ENCODE assay signal across 8 cellular contexts in the genomic region with DNA sequence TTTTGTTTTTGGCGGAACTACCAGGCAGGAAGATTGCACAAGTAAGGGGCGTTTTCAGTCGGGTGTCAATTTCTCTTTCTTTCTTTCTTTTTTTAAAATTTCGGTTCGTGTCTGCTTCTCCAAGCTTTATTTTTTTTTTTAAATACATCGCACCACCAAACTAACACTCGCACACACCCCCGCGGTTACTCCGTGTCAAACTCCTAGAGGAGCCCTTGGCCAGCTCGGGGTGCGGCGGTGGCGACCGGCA. TPM values are rescaled to one million over a fixed set of nuclear protein-coding genes. Genes with fewer than 3 reads are reported as not detected.
DNase-seq lines count a peak whose midpoint lies in the region; ATAC-seq and TF ChIP-seq lines count a peak whose summit lies in the region.

No MANE protein-coding gene starts in this region.

- no peaks in the 10 kb centered on the region for H3K9me3 ChIP-seq in muscle layer of colon (ENCODE audit: low read length)

- no peaks in the 10 kb centered on the region for H3K27me3 ChIP-seq in muscle layer of colon (ENCODE audit: control insufficient read depth in 1 of 2, insufficient read depth in 2 of 2, low read length in 2 of 2)

- DNase-seq in activated CD8-positive, alpha-beta memory T cell treated with anti-CD3 and anti-CD28 coated beads, Interleukin-2, amount 10 ng/mL, durations not matched to agents 7 days and 5 days: peak; percentile 49
- DNase-seq in activated CD8-positive, alpha-beta memory T cell treated with anti-CD3 and anti-CD28 coated beads, Interleukin-2, amount 50 U/mL, for 48 hours: no peak
- DNase-seq in HT-29 (ENCODE audit: low spot score): peak; percentile 59
- DNase-seq in cardiac fibroblast (ENCODE audit: low read depth in 2 of 2): no peak
- DNase-seq in NCI-H82 treated with DMSO at 0.1 percent for 48 hours (lab: John Stamatoyannopoulos, UW; ENCODE audit: unreplicated experiment): no peak
- no peak for DNase-seq in Kasumi-1 (lab: John Stamatoyannopoulos, UW)

- no peak for TF ChIP-seq CTCF in cardiac fibroblast (IDR thresholded peaks at IDR 0.05; ENCODE audit: low read depth, low read length)

- peak; percentile 35 for ATAC-seq in activated CD8-positive, alpha-beta memory T cell treated with anti-CD3 and anti-CD28 coated beads, Interleukin-2, amount 10 ng/mL, durations not matched to agents 7 days and 5 days
- no peak for ATAC-seq in GM18861 (IDR thresholded peaks at IDR 0.05; ENCODE audit: unreplicated experiment)

- peaks cover 23% of the 10 kb centered on the region for H3K4me1 Mint-ChIP-seq in activated CD8-positive, alpha-beta memory T cell treated with anti-CD3 and anti-CD28 coated beads, Interleukin-2, amount 10 ng/mL, durations not matched to agents 7 days and 5 days

- CTCF ChIA-PET in activated CD8-positive, alpha-beta memory T cell treated with anti-CD3 and anti-CD28 coated beads, Interleukin-2, amount 10 ng/mL, durations not matched to agents 7 days and 5 days (lab: Charles Lee): interaction anchor here (0.8 to 2.1 kb wide), 6 partner anchors 19 to 196 kb away, joined by 3 to 8 read pairs (median 4); no protein-coding TSS in a partner anchor

- H3K9ac ChIP-seq in muscle layer of colon (ENCODE audit: low read length): peak overlapping the region; percentile 49

- no peaks in the 10 kb centered on the region for H3K36me3 ChIP-seq in muscle layer of colon (ENCODE audit: insufficient read depth, low read length)

- peaks cover 9% of the 10 kb centered on the region for H3K36me3 Mint-ChIP-seq in activated CD8-positive, alpha-beta memory T cell treated with anti-CD3 and anti-CD28 coated beads, Interleukin-2, amount 10 ng/mL, durations not matched to agents 7 days and 5 days

- H3K27me3 Mint-ChIP-seq in activated CD8-positive, alpha-beta memory T cell treated with anti-CD3 and anti-CD28 coated beads, Interleukin-2, amount 10 ng/mL, durations not matched to agents 7 days and 5 days: peaks cover 27% of the 10 kb centered on the region

- peak overlapping the region; percentile 88 to 93 for H3K4me3 ChIP-seq in cardiac fibroblast (replicated peaks in 1 of 2; ENCODE audit: low read depth in 2 of 2, low read length in 2 of 2)
- peak overlapping the region; percentile 85 to 94 for H3K4me3 ChIP-seq in muscle layer of colon (ENCODE audit: low read depth in 1 of 2, low read length in 2 of 2)

- peak overlapping the region; percentile 85 for H3K27ac ChIP-seq in muscle layer of colon (ENCODE audit: low read depth, low read length)

- peak overlapping the region; percentile 70 for H3K27ac Mint-ChIP-seq in activated CD8-positive, alpha-beta memory T cell treated with anti-CD3 and anti-CD28 coated beads, Interleukin-2, amount 10 ng/mL, durations not matched to agents 7 days and 5 days

- no peaks in the 10 kb centered on the region for H3K9me3 Mint-ChIP-seq in activated CD8-positive, alpha-beta memory T cell treated with anti-CD3 and anti-CD28 coated beads, Interleukin-2, amount 10 ng/mL, durations not matched to agents 7 days and 5 days (ENCODE audit: low read depth)

- peaks cover 7% of the 10 kb centered on the region for H3K4me1 ChIP-seq in muscle layer of colon (ENCODE audit: insufficient read depth, low read length)

- H3K4me3 Mint-ChIP-seq in activated CD8-positive, alpha-beta memory T cell treated with anti-CD3 and anti-CD28 coated beads, Interleukin-2, amount 10 ng/mL, durations not matched to agents 7 days and 5 days: peak overlapping the region; percentile 91

RNA-seq across cellular contexts. Expression of gene UTRN, which starts 0.3 kb away (rescaled TPM):
- total RNA-seq in activated CD8-positive, alpha-beta memory T cell treated with anti-CD3 and anti-CD28 coated beads, Interleukin-2, amount 10 ng/mL, durations not matched to agents 7 days and 5 days: 100 to 1,000 TPM; 102 to 195 TPM
- total RNA-seq in HT-29 (2014; rRNA removed; shearing (Covaris generic)): 23.6 and 25.7 TPM in 2 replicates

Comparison
In these comparisons a context has a peak if more than half of its experiments do, and no peak if none do; other contexts are left out.
1. DNase-seq: peak in activated CD8-positive, alpha-beta memory T cell treated with anti-CD3 and anti-CD28 coated beads, Interleukin-2, amount 10 ng/mL, durations not matched to agents 7 days and 5 days (single experiment) and HT-29 (single experiment); none in activated CD8-positive, alpha-beta memory T cell treated with anti-CD3 and anti-CD28 coated beads, Interleukin-2, amount 50 U/mL, for 48 hours (single experiment), cardiac fibroblast (0 of 2), NCI-H82 treated with DMSO at 0.1 percent for 48 hours (single experiment) and Kasumi-1 (0 of 2).